In the genomic region with DNA sequence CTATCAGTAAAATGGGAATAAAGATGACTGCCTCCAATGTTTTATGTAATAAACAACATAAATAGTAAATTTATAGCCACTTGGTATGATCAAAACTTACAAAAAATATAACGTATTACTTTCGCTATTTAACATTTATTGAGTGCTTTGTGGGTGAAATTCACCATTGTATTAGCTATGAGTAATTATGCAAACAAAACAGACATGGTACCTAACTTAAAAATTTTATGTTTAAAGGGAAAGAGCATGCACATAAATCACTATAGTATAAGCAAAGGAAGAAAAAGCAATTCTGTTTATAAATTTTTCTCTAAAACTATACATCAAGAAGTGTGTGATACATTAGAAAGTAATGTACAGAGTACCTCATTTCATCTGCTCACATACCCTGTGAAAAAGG, we compare ENCODE assay signal across 17 cellular contexts.
DNase-seq lines count a peak whose midpoint lies in the region; ATAC-seq and TF ChIP-seq lines count a peak whose summit lies in the region.
"Had no signal": no experiment of that assay in that cellular context is flagged by ENCODE, and none has a peak within 500 bp of the region (broad histone marks: within the 10 kb centered on the region; RNA-seq: fewer than 3 reads in every experiment).

No MANE protein-coding gene starts in this region.

- H3K36me3 Mint-ChIP-seq in activated CD4-positive, alpha-beta T cell treated with anti-CD3 and anti-CD28 coated beads for 36 hours (ENCODE audit: low read depth) = no peaks in the 10 kb centered on the region
- H3K36me3 Mint-ChIP-seq: CD8-positive, alpha-beta T cell had no signal

- H4K20me1 ChIP-seq in PC-3 (ENCODE audit: low read length) = no peaks in the 10 kb centered on the region
- H4K20me1 ChIP-seq: BLaER1 treated with 17β-estradiol and CSF1 and Interleukin-3, amounts not matched to agents 10 nM and 100 nM had no signal

- no peak overlapping the region for H3K27ac ChIP-seq in PC-3 (ENCODE audit: low read length)
- H3K27ac ChIP-seq: 22Rv1; A549; BLaER1 treated with 17β-estradiol and CSF1 and Interleukin-3, amounts not matched to agents 10 nM and 100 nM; C4-2B had no signal

- H3K9me3 ChIP-seq in PC-3 (ENCODE audit: low read length) = no peaks in the 10 kb centered on the region
- H3K9me3 ChIP-seq: A549, Caco-2 had no signal

- H2AFZ ChIP-seq in PC-3 (ENCODE audit: low read length) = no peak overlapping the region

- ATAC-seq in PC-3 = peak; percentile 90
- ATAC-seq in activated CD4-positive, alpha-beta T cell treated with anti-CD3 and anti-CD28 coated beads for 36 hours = no peak
- ATAC-seq: A549; CD8-positive, alpha-beta T cell had no signal

- no peaks in the 10 kb centered on the region for H3K9me3 Mint-ChIP-seq in activated CD4-positive, alpha-beta T cell treated with anti-CD3 and anti-CD28 coated beads for 36 hours (ENCODE audit: low read depth)
- H3K9me3 Mint-ChIP-seq: CD4-positive, alpha-beta T cell had no signal

- DNase-seq in DMS53 (lab: John Stamatoyannopoulos, UW) (peak; percentile 5), DMS53 treated with DMSO at 0.1 percent for 48 hours (lab: John Stamatoyannopoulos, UW; ENCODE audit: unreplicated experiment) (no peak), PC-3 (peak; percentile 34), T-helper 2 cell (no peak)
- no peak for DNase-seq in activated CD4-positive, alpha-beta T cell treated with anti-CD3 and anti-CD28 coated beads for 36 hours
- DNase-seq: AML-193; Caco-2; Calu3; CD4-positive, alpha-beta T cell; CD8-positive, alpha-beta T cell; DMS79 treated with DMSO at 0.1 percent for 48 hours; GF-D8 had no signal

- BruUV-seq in PC-3 (replicated peaks; lab: Mats Ljungman, UMichigan) = no TSS peak

- H3K79me2 ChIP-seq in PC-3 (ENCODE audit: low read length) = no peaks in the 10 kb centered on the region

- no peak overlapping the region for H3K9ac ChIP-seq in PC-3 (ENCODE audit: low read length)
- H3K9ac ChIP-seq: BLaER1 treated with 17β-estradiol and CSF1 and Interleukin-3, amounts not matched to agents 10 nM and 100 nM had no signal

- H3K27me3 Mint-ChIP-seq in activated CD4-positive, alpha-beta T cell treated with anti-CD3 and anti-CD28 coated beads for 36 hours = no peaks in the 10 kb centered on the region
- H3K27me3 Mint-ChIP-seq: B cell; CD4-positive, alpha-beta T cell had no signal

- H3K9me2 ChIP-seq in PC-3 (replicated peaks; ENCODE audit: low read length) = no peaks in the 10 kb centered on the region

- no peak overlapping the region for H3K27ac Mint-ChIP-seq in activated CD4-positive, alpha-beta T cell treated with anti-CD3 and anti-CD28 coated beads for 36 hours
- H3K27ac Mint-ChIP-seq: B cell; CD4-positive, alpha-beta T cell; CD8-positive, alpha-beta T cell had no signal

- no peak overlapping the region for H3K4me3 Mint-ChIP-seq in activated CD4-positive, alpha-beta T cell treated with anti-CD3 and anti-CD28 coated beads for 36 hours
- H3K4me3 Mint-ChIP-seq: B cell; CD4-positive, alpha-beta T cell; CD8-positive, alpha-beta T cell had no signal

- TF ChIP-seq CTCF in PC-3 (conservative IDR thresholded peaks at IDR 0.05; ENCODE audit: low read depth, low read length) = no peak

- H3K4me3 ChIP-seq in PC-3 (ENCODE audit: low read length) = no peak overlapping the region
- H3K4me3 ChIP-seq: A549; BLaER1 treated with 17β-estradiol and CSF1 and Interleukin-3, amounts not matched to agents 10 nM and 100 nM had no signal

- H3K4me2 ChIP-seq in PC-3 (ENCODE audit: low read length) = peak overlapping the region; percentile 27
- H3K4me2 ChIP-seq: A549; BLaER1 treated with 17β-estradiol and CSF1 and Interleukin-3, amounts not matched to agents 10 nM and 100 nM had no signal

- CTCF ChIA-PET in PC-3 (lab: Charles Lee) = no interaction called here
- CTCF ChIA-PET in activated CD4-positive, alpha-beta T cell treated with anti-CD3 and anti-CD28 coated beads for 36 hours (lab: Charles Lee) = no interaction called here

- intact Hi-C loops in PC-3 (cut with micrococcal nuclease) = no loop called here
- intact Hi-C loops in activated CD4-positive, alpha-beta T cell treated with anti-CD3 and anti-CD28 coated beads for 36 hours (cut with DNase I, micrococcal nuclease) = no loop called here

- H3F3A ChIP-seq in PC-3 (ENCODE audit: low read length, unreplicated experiment) = no peaks in the 10 kb centered on the region

- H3K36me3 ChIP-seq in PC-3 (ENCODE audit: low read depth, low read length) = no peaks in the 10 kb centered on the region
- H3K36me3 ChIP-seq: BLaER1 treated with 17β-estradiol and CSF1 and Interleukin-3, amounts not matched to agents 10 nM and 100 nM had no signal

- peaks cover 10% of the 10 kb centered on the region; the same call in 1 of the 2 replicates for H3K4me1 ChIP-seq in PC-3 (ENCODE audit: insufficient read depth, low read length)
- H3K4me1 ChIP-seq: A549; BLaER1 treated with 17β-estradiol and CSF1 and Interleukin-3, amounts not matched to agents 10 nM and 100 nM; Caco-2 had no signal

- no peaks in the 10 kb centered on the region for H3K27me3 ChIP-seq in PC-3 (ENCODE audit: low read length)
- H3K27me3 ChIP-seq: BLaER1 treated with 17β-estradiol and CSF1 and Interleukin-3, amounts not matched to agents 10 nM and 100 nM had no signal

- no peaks in the 10 kb centered on the region for H3K4me1 Mint-ChIP-seq in activated CD4-positive, alpha-beta T cell treated with anti-CD3 and anti-CD28 coated beads for 36 hours
- H3K4me1 Mint-ChIP-seq: B cell had no signal

- POLR2A ChIA-PET in PC-3 (lab: Charles Lee; ENCODE audit: unreplicated experiment) = interaction anchor here (0.7 kb wide), 1 partner anchor 168 kb away, joined by 4 read pairs; no protein-coding TSS in a partner anchor
- POLR2A ChIA-PET in activated CD4-positive, alpha-beta T cell treated with anti-CD3 and anti-CD28 coated beads for 36 hours (lab: Charles Lee) = no interaction called here

Comparison
In these comparisons a context has a peak if more than half of its experiments do, and no peak if none do; other contexts are left out.
1. DNase-seq: peak in DMS53 (single experiment) and PC-3 (single experiment); none in DMS53 treated with DMSO at 0.1 percent for 48 hours (single experiment), T-helper 2 cell (0 of 5) and activated CD4-positive, alpha-beta T cell treated with anti-CD3 and anti-CD28 coated beads for 36 hours (single experiment).